9 cellular contexts compared by ENCODE assay signal in the genomic region with DNA sequence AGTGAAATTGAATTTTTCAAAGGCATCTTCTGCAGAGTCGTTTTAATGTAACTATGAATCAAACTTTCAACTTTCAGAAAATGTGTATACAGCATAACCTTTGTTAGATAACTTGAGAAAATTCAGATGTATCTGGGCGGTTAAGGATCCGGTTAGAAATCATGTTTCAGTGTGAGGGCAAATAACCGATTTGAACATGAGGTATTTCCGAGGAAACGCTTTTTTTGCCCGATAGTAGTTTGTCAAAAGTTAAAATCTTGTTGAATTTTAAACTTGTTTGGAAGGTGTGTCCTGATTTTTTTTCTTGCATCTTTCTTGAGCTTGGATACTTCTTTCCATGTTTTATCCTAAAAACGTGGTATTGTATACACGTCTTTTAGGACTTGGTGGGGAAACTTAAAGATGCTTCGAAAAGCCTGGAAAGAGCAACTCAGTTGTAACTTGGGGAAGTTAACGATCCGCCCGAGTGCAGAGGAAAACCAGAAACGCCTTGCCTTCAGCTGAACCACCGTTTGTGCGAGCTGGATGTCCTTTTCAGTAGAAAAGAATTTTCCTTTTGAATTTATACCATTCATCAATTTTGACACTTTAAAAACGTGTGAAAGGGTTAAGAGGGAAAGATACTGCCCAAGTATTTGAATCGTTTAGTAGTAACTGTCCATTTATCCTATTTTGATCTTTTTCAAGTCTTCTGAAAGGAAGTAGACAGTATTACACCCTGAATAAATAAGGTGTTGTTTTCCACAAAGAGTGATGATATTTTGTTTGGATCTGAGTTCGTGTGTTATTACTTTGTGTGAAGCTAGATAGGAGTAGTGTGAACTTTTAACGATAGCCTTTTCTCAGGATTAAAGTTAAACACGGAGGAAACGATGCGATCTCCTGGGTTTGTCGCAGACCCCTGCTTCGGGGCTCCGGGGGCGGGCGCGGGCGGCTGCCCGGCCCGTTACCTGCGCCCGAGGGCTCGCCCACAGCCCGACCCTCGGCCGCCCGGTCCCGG. TPM values are rescaled to one million over a fixed set of nuclear protein-coding genes. Genes with fewer than 3 reads are reported as not detected.
DNase-seq lines count a peak whose midpoint lies in the region; ATAC-seq and TF ChIP-seq lines count a peak whose summit lies in the region.
"Had no signal": no experiment of that assay in that cellular context is flagged by ENCODE, and none has a peak within 500 bp of the region (broad histone marks: within the 10 kb centered on the region; RNA-seq: fewer than 3 reads in every experiment).

No MANE protein-coding gene starts in this region.

- H3K4me1 ChIP-seq in sigmoid colon: peaks cover 0 to 63% (median 49%) of the 10 kb centered on the region in 4 donors

- H3K9me3 ChIP-seq in T-helper 17 cell (ENCODE audit: control insufficient read depth, low read length, poor library complexity, severe bottlenecking) (no peaks in the 10 kb centered on the region), sigmoid colon (no peaks in the 10 kb centered on the region)
- H3K9me3 ChIP-seq: adrenal gland had no signal

- peaks cover 4% of the 10 kb centered on the region for H3K27me3 Mint-ChIP-seq in T-helper 17 cell

- H3K36me3 Mint-ChIP-seq in T-helper 17 cell (ENCODE audit: low read depth): peaks cover 5% of the 10 kb centered on the region

- TF ChIP-seq CTCF in sigmoid colon (IDR thresholded peaks at IDR 0.05): no peak

- peak overlapping the region; percentile 91 for H3K27ac Mint-ChIP-seq in T-helper 17 cell

- H3K4me3 ChIP-seq in sigmoid colon: peak overlapping the region; percentile 29 to 90 (median 80)

- intact Hi-C loops in sigmoid colon (cut with DNase I): loop anchor here (5.0 to 10.0 kb wide), 6 partner anchors 117 to 788 kb away; a partner anchor contains a TSS

- peaks cover 30% of the 10 kb centered on the region for H3K4me1 Mint-ChIP-seq in T-helper 17 cell

- no peaks in the 10 kb centered on the region for H3K36me3 ChIP-seq in sigmoid colon
- H3K36me3 ChIP-seq: adrenal gland had no signal

- peaks cover 0 to 19% (median 0%) of the 10 kb centered on the region in 3 donors for H3K27me3 ChIP-seq in sigmoid colon
- H3K27me3 ChIP-seq: adrenal gland had no signal

- WGBS in sigmoid colon, 2 donors: 22 to 27% methylated on average over 40 of the region's 40 CpGs

- ATAC-seq in T-helper 17 cell: no peak

- peak overlapping the region; percentile 87 to 99 (median 94) for H3K27ac ChIP-seq in sigmoid colon

- peak overlapping the region; percentile 96 for H3K4me3 Mint-ChIP-seq in T-helper 17 cell

- no peak for TF ChIP-seq POLR2A in sigmoid colon (IDR thresholded peaks at IDR 0.05)

- DNase-seq in SIG-M5 treated with dmso at 0.1 percent for 504 hours (lab: John Stamatoyannopoulos, UW; ENCODE audit: unreplicated experiment) (peak; percentile 20), SIG-M5 (lab: John Stamatoyannopoulos, UW) (no peak), T-helper 17 cell (no peak), fibroblast of peridontal ligament (ENCODE audit: extremely low read depth) (peak; percentile 23), sigmoid colon (no peak), NK-92 (lab: John Stamatoyannopoulos, UW; ENCODE audit: unreplicated experiment) (no peak), NCI-H1436 treated with DMSO at 0.1 percent for 48 hours (lab: John Stamatoyannopoulos, UW) (no peak)
- no peak for DNase-seq in effector CD4-positive, alpha-beta T cell

- no peak for TF ChIP-seq EP300 in sigmoid colon (IDR thresholded peaks at IDR 0.05)

RNA-seq across cellular contexts. Expression of a gene that starts 1.0 kb away (rescaled TPM):
- total RNA-seq in T-helper 17 cell: 10 to 100 TPM; 53.5 to 72.4 TPM
- 100 to 1,000 TPM in 2 of 4 donors, 10 to 100 TPM in 2; 58.9 to 123 (median 94.2) TPM for total RNA-seq in sigmoid colon
- polyA plus RNA-seq in sigmoid colon: 10 to 100 TPM; 16.3 to 20.8 (median 18.6) TPM

RNA-seq across cellular contexts. Expression of a gene that starts 3.7 kb away (rescaled TPM):
- 10 to 100 TPM; 35.0 to 37.3 TPM for total RNA-seq in T-helper 17 cell
- total RNA-seq in sigmoid colon: 10 to 100 TPM; 45.3 to 80.1 (median 61.6) TPM
- 10 to 100 TPM; 42.3 to 61.9 (median 57.8) TPM for polyA plus RNA-seq in sigmoid colon

RNA-seq across cellular contexts. Expression of a gene that starts 25.4 kb away (rescaled TPM):
- total RNA-seq in T-helper 17 cell (not detected), sigmoid colon (not detected)
- under 1 TPM in 1 of 3 donors, not detected in 2; 0.16 TPM for polyA plus RNA-seq in sigmoid colon

Comparison
In these comparisons a context has a peak if more than half of its experiments do, and no peak if none do; other contexts are left out.
1. DNase-seq: peak in SIG-M5 treated with dmso at 0.1 percent for 504 hours (single experiment) and fibroblast of peridontal ligament (single experiment); none in SIG-M5 (single experiment), T-helper 17 cell (0 of 3), sigmoid colon (single experiment), effector CD4-positive, alpha-beta T cell (single experiment), NK-92 (single experiment) and NCI-H1436 treated with DMSO at 0.1 percent for 48 hours (single experiment).